In genomic region chr19:21934131-21934530, GRCh38 we compare ENCODE assay signal across 27 cellular contexts.
DNase-seq lines count a peak whose midpoint lies in the region; TF ChIP-seq lines count a peak whose summit lies in the region.
"Had no signal": no experiment of that assay in that cellular context is flagged by ENCODE, and none has a peak within 500 bp of the region (broad histone marks: within the 10 kb centered on the region; RNA-seq: fewer than 3 reads in every experiment).

No MANE protein-coding gene starts in this region.

- no peak overlapping the region for H3K23ac ChIP-seq in trophoblast cell (ENCODE audit: low read length)

- no peak overlapping the region for H3K27ac ChIP-seq in trophoblast cell (ENCODE audit: low read depth, low read length)
- H3K27ac ChIP-seq: 22Rv1; A549; BLaER1; BLaER1 treated with 17β-estradiol and CSF1 and Interleukin-3, amounts not matched to agents 10 nM and 100 nM; C4-2B had no signal

- H3K79me2 ChIP-seq in trophoblast cell (ENCODE audit: control insufficient read depth, insufficient read depth, low read length, poor library complexity) = no peaks in the 10 kb centered on the region

- H2BK12ac ChIP-seq in trophoblast cell (ENCODE audit: low read length) = no peak overlapping the region

- H2AK5ac ChIP-seq in trophoblast cell (ENCODE audit: low read length) = no peak overlapping the region

- no peak overlapping the region for H2BK5ac ChIP-seq in trophoblast cell (ENCODE audit: low read depth, low read length, poor library complexity)

- no peaks in the 10 kb centered on the region for H3K27me3 ChIP-seq in trophoblast cell (ENCODE audit: insufficient read depth, low read length)
- H3K27me3 ChIP-seq: BE2C; BLaER1; BLaER1 treated with 17β-estradiol and CSF1 and Interleukin-3, amounts not matched to agents 10 nM and 100 nM had no signal

- H2AFZ ChIP-seq in trophoblast cell (ENCODE audit: insufficient read depth, low read length, poor library complexity) = no peak overlapping the region

- no peak overlapping the region for H4K12ac ChIP-seq in trophoblast cell (ENCODE audit: low read depth, low read length)

- H2BK120ac ChIP-seq in trophoblast cell (ENCODE audit: insufficient read depth, low read length, poor library complexity) = no peak overlapping the region

- H3K36me3 ChIP-seq in trophoblast cell (ENCODE audit: control insufficient read depth in 1 of 2, insufficient read depth in 2 of 2, low read length in 2 of 2) = no peaks in the 10 kb centered on the region
- H3K36me3 ChIP-seq: BE2C; BLaER1; BLaER1 treated with 17β-estradiol and CSF1 and Interleukin-3, amounts not matched to agents 10 nM and 100 nM had no signal

- H3K4me2 ChIP-seq in trophoblast cell (ENCODE audit: low read length) = no peak overlapping the region
- H3K4me2 ChIP-seq: A549; BLaER1; BLaER1 treated with 17β-estradiol and CSF1 and Interleukin-3, amounts not matched to agents 10 nM and 100 nM had no signal

- no peak overlapping the region for H3K4ac ChIP-seq in trophoblast cell (ENCODE audit: low read depth, low read length)

- H3K9me3 ChIP-seq in trophoblast cell (ENCODE audit: insufficient read depth, low read depth, low read length) = peaks cover 20% of the 10 kb centered on the region
- H3K9me3 ChIP-seq: BE2C, Caco-2 had no signal

- H3K14ac ChIP-seq in trophoblast cell (ENCODE audit: low read length) = no peak overlapping the region

- no peak overlapping the region for H3K9ac ChIP-seq in trophoblast cell (ENCODE audit: low read length)
- H3K9ac ChIP-seq: BLaER1; BLaER1 treated with 17β-estradiol and CSF1 and Interleukin-3, amounts not matched to agents 10 nM and 100 nM had no signal

- no peaks in the 10 kb centered on the region for H3K4me1 ChIP-seq in trophoblast cell (ENCODE audit: control insufficient read depth in 1 of 2, insufficient read depth in 2 of 2, low read length in 2 of 2)
- H3K4me1 ChIP-seq: A549; BE2C; BLaER1; BLaER1 treated with 17β-estradiol and CSF1 and Interleukin-3, amounts not matched to agents 10 nM and 100 nM; Caco-2 had no signal

- no peaks in the 10 kb centered on the region for H3K79me1 ChIP-seq in trophoblast cell (ENCODE audit: low read length)

- H4K91ac ChIP-seq in trophoblast cell (ENCODE audit: low read depth, low read length) = no peak overlapping the region

- WGBS in trophoblast cell (ENCODE audit: extremely low coverage, insufficient coverage, insufficient read length) = no CpG with 5 or more reads among the region's 5 CpGs
- WGBS in lower leg skin, 2 donors = 94 to 96% methylated on average over 5 of the region's 5 CpGs

- H4K8ac ChIP-seq in trophoblast cell (ENCODE audit: low read depth, low read length) = no peak overlapping the region

- no peak for TF ChIP-seq CTCF in lower leg skin (IDR thresholded peaks at IDR 0.05)

- H3K18ac ChIP-seq in trophoblast cell (ENCODE audit: low read length) = no peak overlapping the region

- intact Hi-C loops in lower leg skin (cut with DNase I; ENCODE audit: low total_unique reads) = no loop called here

- DNase-seq in trophoblast cell (peak; percentile 73 to 95), lower leg skin (ENCODE audit: low spot score in 2 of 2) (no peak)
- DNase-seq: 8988T; ACHN; AML-193; BE2C; C1 segment of cervical spinal cord; Caco-2; Calu3; CD4-positive, alpha-beta memory T cell; CD4-positive, alpha-beta T cell; CD4-positive, CD25-positive, alpha-beta regulatory T cell; CD8-positive, alpha-beta memory T cell; CD8-positive, alpha-beta T cell; COR-L47; DMS 273 treated with DMSO at 0.1 percent for 48 hours; DMS153; DMS53; DMS79; DMS79 treated with DMSO at 0.1 percent for 48 hours; DND-41; EL had no signal

- no peak for TF ChIP-seq POLR2A in lower leg skin (IDR thresholded peaks at IDR 0.05)

- H3K4me3 ChIP-seq in trophoblast cell (ENCODE audit: low read depth, low read length) = no peak overlapping the region
- no peak overlapping the region for H3K4me3 ChIP-seq in lower leg skin (ENCODE audit: low read depth, poor library complexity, severe bottlenecking)
- H3K4me3 ChIP-seq: A549; BLaER1; BLaER1 treated with 17β-estradiol and CSF1 and Interleukin-3, amounts not matched to agents 10 nM and 100 nM had no signal

Comparison
In these comparisons a context has a peak if more than half of its experiments do, and no peak if none do; other contexts are left out.
1. DNase-seq: peak in trophoblast cell (2 of 2); none in lower leg skin (0 of 2).